1 cellular context compared by ENCODE assay signal in the genomic region with DNA sequence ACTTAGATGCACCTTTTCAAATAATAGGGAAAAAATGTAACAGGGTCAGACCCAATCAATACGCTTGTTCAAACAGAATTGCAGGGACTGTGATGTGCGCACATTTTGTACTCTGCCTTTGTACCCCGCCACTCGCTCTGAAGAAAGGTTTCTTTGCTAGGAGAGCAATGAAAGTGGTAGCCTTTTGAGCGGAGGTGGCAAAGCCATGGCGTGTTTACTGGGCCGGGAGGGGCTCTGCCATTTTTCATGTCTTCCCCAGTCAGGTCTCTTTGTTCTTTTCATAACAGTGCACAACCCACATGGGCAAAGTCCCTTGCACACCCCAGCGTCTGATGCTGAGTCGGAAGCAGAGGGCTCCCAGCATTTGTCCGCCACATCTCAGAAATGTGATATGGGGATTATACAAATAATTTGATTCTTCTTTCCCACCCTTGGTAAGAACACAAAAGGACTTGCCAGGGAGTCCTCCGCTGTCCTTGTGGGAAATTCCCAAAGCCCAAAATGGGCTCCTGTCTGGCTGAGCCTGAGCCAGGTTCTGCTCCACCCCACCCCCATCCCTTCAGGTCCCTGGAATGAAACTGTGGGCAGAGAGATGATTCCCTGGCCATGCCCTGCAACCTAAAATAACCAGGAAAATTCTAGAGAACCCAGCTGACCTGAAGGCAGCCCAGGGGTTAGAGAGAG.
A peak's percentile ranks its signal among the peaks of the same experiment; 100 is the strongest.
TF ChIP-seq lines count a peak whose summit lies in the region.

No MANE protein-coding gene starts in this region.

TF ChIP-seq in HepG2, 621 proteins besides CTCF, POLR2A, EP300 and RAD21 (continued from another document and continues in another):
- TF ChIP-seq, protein P1, sequence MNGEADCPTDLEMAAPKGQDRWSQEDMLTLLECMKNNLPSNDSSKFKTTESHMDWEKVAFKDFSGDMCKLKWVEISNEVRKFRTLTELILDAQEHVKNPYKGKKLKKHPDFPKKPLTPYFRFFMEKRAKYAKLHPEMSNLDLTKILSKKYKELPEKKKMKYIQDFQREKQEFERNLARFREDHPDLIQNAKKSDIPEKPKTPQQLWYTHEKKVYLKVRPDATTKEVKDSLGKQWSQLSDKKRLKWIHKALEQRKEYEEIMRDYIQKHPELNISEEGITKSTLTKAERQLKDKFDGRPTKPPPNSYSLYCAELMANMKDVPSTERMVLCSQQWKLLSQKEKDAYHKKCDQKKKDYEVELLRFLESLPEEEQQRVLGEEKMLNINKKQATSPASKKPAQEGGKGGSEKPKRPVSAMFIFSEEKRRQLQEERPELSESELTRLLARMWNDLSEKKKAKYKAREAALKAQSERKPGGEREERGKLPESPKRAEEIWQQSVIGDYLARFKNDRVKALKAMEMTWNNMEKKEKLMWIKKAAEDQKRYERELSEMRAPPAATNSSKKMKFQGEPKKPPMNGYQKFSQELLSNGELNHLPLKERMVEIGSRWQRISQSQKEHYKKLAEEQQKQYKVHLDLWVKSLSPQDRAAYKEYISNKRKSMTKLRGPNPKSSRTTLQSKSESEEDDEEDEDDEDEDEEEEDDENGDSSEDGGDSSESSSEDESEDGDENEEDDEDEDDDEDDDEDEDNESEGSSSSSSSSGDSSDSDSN (CRISPR knock-in tag; IDR thresholded peaks at IDR 0.05), result no peak
- TF ChIP-seq, protein P2, sequence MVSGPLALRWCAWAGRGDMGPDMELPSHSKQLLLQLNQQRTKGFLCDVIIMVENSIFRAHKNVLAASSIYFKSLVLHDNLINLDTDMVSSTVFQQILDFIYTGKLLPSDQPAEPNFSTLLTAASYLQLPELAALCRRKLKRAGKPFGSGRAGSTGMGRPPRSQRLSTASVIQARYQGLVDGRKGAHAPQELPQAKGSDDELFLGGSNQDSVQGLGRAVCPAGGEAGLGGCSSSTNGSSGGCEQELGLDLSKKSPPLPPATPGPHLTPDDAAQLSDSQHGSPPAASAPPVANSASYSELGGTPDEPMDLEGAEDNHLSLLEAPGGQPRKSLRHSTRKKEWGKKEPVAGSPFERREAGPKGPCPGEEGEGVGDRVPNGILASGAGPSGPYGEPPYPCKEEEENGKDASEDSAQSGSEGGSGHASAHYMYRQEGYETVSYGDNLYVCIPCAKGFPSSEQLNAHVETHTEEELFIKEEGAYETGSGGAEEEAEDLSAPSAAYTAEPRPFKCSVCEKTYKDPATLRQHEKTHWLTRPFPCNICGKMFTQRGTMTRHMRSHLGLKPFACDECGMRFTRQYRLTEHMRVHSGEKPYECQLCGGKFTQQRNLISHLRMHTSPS (CRISPR knock-in tag; IDR thresholded peaks at IDR 0.05; ENCODE audit: low read depth), result 0 out of 2 replicates have a peak, but pooled peaks have one; percentile 38
- 0 out of 2 replicates have a peak, but pooled peaks have one; percentile 51 for TF ChIP-seq KDM6A (CRISPR knock-in tag; IDR thresholded peaks at IDR 0.05; ENCODE audit: low read depth)
- peak; percentile 36 for TF ChIP-seq SAP130 (CRISPR knock-in tag; IDR thresholded peaks at IDR 0.05; ENCODE audit: low read depth)
- TF ChIP-seq, protein P3, sequence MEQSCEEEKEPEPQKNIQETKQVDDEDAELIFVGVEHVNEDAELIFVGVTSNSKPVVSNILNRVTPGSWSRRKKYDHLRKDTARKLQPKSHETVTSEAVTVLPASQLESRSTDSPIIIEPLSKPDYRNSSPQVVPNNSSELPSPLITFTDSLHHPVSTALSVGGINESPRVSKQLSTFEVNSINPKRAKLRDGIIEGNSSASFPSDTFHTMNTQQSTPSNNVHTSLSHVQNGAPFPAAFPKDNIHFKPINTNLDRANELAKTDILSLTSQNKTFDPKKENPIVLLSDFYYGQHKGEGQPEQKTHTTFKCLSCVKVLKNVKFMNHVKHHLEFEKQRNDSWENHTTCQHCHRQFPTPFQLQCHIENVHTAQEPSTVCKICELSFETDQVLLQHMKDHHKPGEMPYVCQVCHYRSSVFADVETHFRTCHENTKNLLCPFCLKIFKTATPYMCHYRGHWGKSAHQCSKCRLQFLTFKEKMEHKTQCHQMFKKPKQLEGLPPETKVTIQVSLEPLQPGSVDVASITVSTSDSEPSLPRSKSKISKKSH (CRISPR knock-in tag; IDR thresholded peaks at IDR 0.05; ENCODE audit: borderline replicate concordance), result no peak
- no peak; the same call in 1 of the 2 replicates for TF ChIP-seq ERF (CRISPR knock-in tag; IDR thresholded peaks at IDR 0.05)
- TF ChIP-seq KDM2A (CRISPR knock-in tag; IDR thresholded peaks at IDR 0.05; ENCODE audit: borderline replicate concordance, low read depth), result 0 out of 2 replicates have a peak, but pooled peaks have one; percentile 18
- TF ChIP-seq, protein P4, sequence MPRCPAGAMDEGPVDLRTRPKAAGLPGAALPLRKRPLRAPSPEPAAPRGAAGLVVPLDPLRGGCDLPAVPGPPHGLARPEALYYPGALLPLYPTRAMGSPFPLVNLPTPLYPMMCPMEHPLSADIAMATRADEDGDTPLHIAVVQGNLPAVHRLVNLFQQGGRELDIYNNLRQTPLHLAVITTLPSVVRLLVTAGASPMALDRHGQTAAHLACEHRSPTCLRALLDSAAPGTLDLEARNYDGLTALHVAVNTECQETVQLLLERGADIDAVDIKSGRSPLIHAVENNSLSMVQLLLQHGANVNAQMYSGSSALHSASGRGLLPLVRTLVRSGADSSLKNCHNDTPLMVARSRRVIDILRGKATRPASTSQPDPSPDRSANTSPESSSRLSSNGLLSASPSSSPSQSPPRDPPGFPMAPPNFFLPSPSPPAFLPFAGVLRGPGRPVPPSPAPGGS (CRISPR knock-in tag; IDR thresholded peaks at IDR 0.05), result 0 out of 2 replicates have a peak, but pooled peaks have one; percentile 52
- TF ChIP-seq ZNF343 (CRISPR knock-in tag; IDR thresholded peaks at IDR 0.05), result no peak
- peak; percentile 63 for TF ChIP-seq HNF4A (CRISPR knock-in tag; IDR thresholded peaks at IDR 0.05)
- peak; percentile 43; the same call in 1 of the 2 replicates for TF ChIP-seq HOXA3 (CRISPR knock-in tag; IDR thresholded peaks at IDR 0.05)
- TF ChIP-seq ZNF44 (CRISPR knock-in tag; IDR thresholded peaks at IDR 0.05), result no peak
- TF ChIP-seq ZNF75D (CRISPR knock-in tag; IDR thresholded peaks at IDR 0.05; ENCODE audit: borderline replicate concordance), result no peak
- no peak for TF ChIP-seq MAF1 (CRISPR knock-in tag; IDR thresholded peaks at IDR 0.05; ENCODE audit: borderline replicate concordance)
- TF ChIP-seq KDM3A (CRISPR knock-in tag; IDR thresholded peaks at IDR 0.05; ENCODE audit: low read depth), result no peak
- TF ChIP-seq NR2F1 (CRISPR knock-in tag; IDR thresholded peaks at IDR 0.05), result peak in 1 of 2 experiments; percentile 34; a peak in 1 of 4 replicates
- TF ChIP-seq ZNF678 (CRISPR knock-in tag; IDR thresholded peaks at IDR 0.05), result no peak
- TF ChIP-seq, protein P5, sequence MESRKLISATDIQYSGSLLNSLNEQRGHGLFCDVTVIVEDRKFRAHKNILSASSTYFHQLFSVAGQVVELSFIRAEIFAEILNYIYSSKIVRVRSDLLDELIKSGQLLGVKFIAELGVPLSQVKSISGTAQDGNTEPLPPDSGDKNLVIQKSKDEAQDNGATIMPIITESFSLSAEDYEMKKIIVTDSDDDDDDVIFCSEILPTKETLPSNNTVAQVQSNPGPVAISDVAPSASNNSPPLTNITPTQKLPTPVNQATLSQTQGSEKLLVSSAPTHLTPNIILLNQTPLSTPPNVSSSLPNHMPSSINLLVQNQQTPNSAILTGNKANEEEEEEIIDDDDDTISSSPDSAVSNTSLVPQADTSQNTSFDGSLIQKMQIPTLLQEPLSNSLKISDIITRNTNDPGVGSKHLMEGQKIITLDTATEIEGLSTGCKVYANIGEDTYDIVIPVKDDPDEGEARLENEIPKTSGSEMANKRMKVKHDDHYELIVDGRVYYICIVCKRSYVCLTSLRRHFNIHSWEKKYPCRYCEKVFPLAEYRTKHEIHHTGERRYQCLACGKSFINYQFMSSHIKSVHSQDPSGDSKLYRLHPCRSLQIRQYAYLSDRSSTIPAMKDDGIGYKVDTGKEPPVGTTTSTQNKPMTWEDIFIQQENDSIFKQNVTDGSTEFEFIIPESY (CRISPR knock-in tag; IDR thresholded peaks at IDR 0.05), result peak; percentile 62; the same call in 1 of the 2 replicates
- TF ChIP-seq, protein P6, sequence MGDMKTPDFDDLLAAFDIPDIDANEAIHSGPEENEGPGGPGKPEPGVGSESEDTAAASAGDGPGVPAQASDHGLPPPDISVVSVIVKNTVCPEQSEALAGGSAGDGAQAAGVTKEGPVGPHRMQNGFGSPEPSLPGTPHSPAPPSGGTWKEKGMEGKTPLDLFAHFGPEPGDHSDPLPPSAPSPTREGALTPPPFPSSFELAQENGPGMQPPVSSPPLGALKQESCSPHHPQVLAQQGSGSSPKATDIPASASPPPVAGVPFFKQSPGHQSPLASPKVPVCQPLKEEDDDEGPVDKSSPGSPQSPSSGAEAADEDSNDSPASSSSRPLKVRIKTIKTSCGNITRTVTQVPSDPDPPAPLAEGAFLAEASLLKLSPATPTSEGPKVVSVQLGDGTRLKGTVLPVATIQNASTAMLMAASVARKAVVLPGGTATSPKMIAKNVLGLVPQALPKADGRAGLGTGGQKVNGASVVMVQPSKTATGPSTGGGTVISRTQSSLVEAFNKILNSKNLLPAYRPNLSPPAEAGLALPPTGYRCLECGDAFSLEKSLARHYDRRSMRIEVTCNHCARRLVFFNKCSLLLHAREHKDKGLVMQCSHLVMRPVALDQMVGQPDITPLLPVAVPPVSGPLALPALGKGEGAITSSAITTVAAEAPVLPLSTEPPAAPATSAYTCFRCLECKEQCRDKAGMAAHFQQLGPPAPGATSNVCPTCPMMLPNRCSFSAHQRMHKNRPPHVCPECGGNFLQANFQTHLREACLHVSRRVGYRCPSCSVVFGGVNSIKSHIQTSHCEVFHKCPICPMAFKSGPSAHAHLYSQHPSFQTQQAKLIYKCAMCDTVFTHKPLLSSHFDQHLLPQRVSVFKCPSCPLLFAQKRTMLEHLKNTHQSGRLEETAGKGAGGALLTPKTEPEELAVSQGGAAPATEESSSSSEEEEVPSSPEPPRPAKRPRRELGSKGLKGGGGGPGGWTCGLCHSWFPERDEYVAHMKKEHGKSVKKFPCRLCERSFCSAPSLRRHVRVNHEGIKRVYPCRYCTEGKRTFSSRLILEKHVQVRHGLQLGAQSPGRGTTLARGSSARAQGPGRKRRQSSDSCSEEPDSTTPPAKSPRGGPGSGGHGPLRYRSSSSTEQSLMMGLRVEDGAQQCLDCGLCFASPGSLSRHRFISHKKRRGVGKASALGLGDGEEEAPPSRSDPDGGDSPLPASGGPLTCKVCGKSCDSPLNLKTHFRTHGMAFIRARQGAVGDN (CRISPR knock-in tag; IDR thresholded peaks at IDR 0.05), result peak; percentile 7; the same call in 1 of the 2 replicates
- 0 out of 2 replicates have a peak, but pooled peaks have one; percentile 32 for TF ChIP-seq ARNTL (CRISPR knock-in tag; IDR thresholded peaks at IDR 0.05)
- TF ChIP-seq KMT2B (CRISPR knock-in tag; IDR thresholded peaks at IDR 0.05), result no peak
- no peak for TF ChIP-seq NFIB (CRISPR knock-in tag; IDR thresholded peaks at IDR 0.05; ENCODE audit: borderline replicate concordance)
- TF ChIP-seq, protein P7, sequence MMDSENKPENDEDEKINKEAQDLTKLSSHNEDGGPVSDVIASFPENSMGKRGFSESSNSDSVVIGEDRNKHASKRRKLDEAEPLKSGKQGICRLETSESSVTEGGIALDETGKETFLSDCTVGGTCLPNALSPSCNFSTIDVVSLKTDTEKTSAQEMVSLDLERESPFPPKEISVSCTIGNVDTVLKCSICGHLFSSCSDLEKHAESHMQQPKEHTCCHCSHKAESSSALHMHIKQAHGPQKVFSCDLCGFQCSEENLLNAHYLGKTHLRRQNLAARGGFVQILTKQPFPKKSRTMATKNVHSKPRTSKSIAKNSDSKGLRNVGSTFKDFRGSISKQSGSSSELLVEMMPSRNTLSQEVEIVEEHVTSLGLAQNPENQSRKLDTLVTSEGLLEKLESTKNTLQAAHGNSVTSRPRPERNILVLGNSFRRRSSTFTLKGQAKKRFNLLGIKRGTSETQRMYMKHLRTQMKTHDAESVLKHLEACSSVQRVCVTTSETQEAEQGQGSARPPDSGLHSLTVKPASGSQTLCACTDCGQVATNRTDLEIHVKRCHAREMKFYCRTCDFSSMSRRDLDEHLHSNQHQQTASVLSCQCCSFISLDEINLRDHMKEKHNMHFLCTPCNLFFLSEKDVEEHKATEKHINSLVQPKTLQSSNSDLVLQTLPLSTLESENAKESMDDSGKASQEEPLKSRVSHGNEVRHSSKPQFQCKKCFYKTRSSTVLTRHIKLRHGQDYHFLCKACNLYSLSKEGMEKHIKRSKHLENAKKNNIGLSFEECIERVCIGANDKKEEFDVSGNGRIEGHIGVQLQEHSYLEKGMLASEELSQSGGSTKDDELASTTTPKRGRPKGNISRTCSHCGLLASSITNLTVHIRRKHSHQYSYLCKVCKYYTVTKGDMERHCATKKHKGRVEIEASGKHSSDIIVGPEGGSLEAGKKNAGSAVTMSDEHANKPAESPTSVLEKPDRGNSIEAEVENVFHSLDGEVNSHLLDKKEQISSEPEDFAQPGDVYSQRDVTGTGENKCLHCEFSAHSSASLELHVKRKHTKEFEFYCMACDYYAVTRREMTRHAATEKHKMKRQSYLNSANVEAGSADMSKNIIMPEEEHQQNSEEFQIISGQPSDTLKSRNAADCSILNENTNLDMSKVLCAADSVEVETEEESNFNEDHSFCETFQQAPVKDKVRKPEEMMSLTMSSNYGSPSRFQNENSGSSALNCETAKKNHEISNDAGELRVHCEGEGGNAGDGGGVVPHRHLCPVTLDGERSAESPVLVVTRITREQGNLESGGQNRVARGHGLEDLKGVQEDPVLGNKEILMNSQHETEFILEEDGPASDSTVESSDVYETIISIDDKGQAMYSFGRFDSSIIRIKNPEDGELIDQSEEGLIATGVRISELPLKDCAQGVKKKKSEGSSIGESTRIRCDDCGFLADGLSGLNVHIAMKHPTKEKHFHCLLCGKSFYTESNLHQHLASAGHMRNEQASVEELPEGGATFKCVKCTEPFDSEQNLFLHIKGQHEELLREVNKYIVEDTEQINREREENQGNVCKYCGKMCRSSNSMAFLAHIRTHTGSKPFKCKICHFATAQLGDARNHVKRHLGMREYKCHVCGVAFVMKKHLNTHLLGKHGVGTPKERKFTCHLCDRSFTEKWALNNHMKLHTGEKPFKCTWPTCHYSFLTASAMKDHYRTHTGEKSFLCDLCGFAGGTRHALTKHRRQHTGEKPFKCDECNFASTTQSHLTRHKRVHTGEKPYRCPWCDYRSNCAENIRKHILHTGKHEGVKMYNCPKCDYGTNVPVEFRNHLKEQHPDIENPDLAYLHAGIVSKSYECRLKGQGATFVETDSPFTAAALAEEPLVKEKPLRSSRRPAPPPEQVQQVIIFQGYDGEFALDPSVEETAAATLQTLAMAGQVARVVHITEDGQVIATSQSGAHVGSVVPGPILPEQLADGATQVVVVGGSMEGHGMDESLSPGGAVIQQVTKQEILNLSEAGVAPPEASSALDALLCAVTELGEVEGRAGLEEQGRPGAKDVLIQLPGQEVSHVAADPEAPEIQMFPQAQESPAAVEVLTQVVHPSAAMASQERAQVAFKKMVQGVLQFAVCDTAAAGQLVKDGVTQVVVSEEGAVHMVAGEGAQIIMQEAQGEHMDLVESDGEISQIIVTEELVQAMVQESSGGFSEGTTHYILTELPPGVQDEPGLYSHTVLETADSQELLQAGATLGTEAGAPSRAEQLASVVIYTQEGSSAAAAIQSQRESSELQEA (CRISPR knock-in tag; IDR thresholded peaks at IDR 0.05; ENCODE audit: not compliant biosample characterization), result no peak
- TF ChIP-seq, protein P8, sequence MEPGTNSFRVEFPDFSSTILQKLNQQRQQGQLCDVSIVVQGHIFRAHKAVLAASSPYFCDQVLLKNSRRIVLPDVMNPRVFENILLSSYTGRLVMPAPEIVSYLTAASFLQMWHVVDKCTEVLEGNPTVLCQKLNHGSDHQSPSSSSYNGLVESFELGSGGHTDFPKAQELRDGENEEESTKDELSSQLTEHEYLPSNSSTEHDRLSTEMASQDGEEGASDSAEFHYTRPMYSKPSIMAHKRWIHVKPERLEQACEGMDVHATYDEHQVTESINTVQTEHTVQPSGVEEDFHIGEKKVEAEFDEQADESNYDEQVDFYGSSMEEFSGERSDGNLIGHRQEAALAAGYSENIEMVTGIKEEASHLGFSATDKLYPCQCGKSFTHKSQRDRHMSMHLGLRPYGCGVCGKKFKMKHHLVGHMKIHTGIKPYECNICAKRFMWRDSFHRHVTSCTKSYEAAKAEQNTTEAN (CRISPR knock-in tag; conservative IDR thresholded peaks at IDR 0.05), result peak; percentile 88
- TF ChIP-seq CENPT (CRISPR knock-in tag; IDR thresholded peaks at IDR 0.05; ENCODE audit: low read depth), result no peak
